Comparison of ENCODE assay signal across 13 cellular contexts in the genomic region with DNA sequence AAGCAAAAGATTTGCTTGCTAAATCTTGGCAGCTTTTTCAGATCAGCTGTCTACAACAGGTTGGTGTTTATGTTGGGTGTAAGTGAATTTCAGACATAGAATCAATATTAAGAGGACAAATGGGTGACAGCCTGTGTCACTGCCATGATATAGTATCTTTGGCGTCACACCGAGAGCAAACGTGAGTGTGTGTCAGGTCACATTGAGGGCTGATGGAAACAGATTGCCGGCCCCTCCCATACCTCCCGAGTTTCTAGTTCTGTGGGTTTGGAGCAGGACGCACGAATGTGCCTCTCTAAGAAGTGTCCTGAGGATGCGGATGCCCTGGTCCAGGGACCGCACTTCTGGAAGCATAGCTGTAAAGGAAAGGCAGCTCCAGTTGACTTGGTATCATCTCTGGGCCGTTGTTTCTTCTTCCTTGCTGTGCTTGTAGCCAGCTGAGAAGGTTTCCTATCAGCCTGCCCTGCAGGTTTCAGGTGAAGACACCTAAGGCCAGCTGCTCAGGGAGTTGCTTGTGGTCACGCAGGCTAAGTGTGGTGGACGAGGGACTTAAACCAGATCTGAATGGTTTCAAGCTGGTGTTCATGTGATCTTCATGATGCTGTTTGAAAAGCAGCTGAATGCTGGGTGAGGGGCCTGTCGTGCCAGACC. TPM values are rescaled to one million over a fixed set of nuclear protein-coding genes. Genes with fewer than 3 reads are reported as not detected.
DNase-seq lines count a peak whose midpoint lies in the region; ATAC-seq and TF ChIP-seq lines count a peak whose summit lies in the region.
"Had no signal": no experiment of that assay in that cellular context is flagged by ENCODE, and none has a peak within 500 bp of the region (broad histone marks: within the 10 kb centered on the region; RNA-seq: fewer than 3 reads in every experiment).

No MANE protein-coding gene starts in this region.

- H3K9me2 ChIP-seq in HCT116 (ENCODE audit: insufficient read depth) (no peaks in the 10 kb centered on the region), PC-9 (ENCODE audit: insufficient read depth) (no peaks in the 10 kb centered on the region)

- POLR2A ChIA-PET in HCT116 (lab: Charles Lee): no interaction called here
- POLR2A ChIA-PET in PC-9 (lab: Charles Lee; ENCODE audit: unreplicated experiment): interaction anchor here (0.6 kb wide), 2 partner anchors 97 to 129 kb away, joined by 4 to 7 read pairs; no protein-coding TSS in a partner anchor

- WGBS in endodermal cell (ENCODE audit: insufficient coverage in 1 of 2, insufficient read length in 1 of 2), 2 experiments: 91 to 94% methylated on average over 12 to 13 of the region's 13 CpGs
- WGBS in trophoblast cell (ENCODE audit: extremely low coverage, insufficient coverage, insufficient read length): no CpG with 5 or more reads among the region's 13 CpGs

- H3K79me2 ChIP-seq in HCT116 (ENCODE audit: insufficient read depth, low read length) (peaks cover 100% of the 10 kb centered on the region), PC-9 (ENCODE audit: low read depth) (peaks cover 100% of the 10 kb centered on the region), trophoblast cell (ENCODE audit: control insufficient read depth, insufficient read depth, low read length, poor library complexity) (peaks cover 22% of the 10 kb centered on the region)

- H3K79me1 ChIP-seq in trophoblast cell (ENCODE audit: low read length): no peaks in the 10 kb centered on the region

- no peak overlapping the region for H4K8ac ChIP-seq in trophoblast cell (ENCODE audit: low read depth, low read length)

- H3K4me1 ChIP-seq in HCT116 (ENCODE audit: control insufficient read depth in 1 of 2, insufficient read depth in 2 of 2, low read length in 2 of 2) (peaks cover 42 to 70% of the 10 kb centered on the region in 2 experiments), PC-9 (replicated peaks; ENCODE audit: insufficient read depth) (peaks cover 64% of the 10 kb centered on the region), endodermal cell (ENCODE audit: control insufficient read depth, insufficient read depth, low read length) (peaks cover 21% of the 10 kb centered on the region), trophoblast cell (ENCODE audit: control insufficient read depth in 1 of 2, insufficient read depth in 2 of 2, low read length in 2 of 2) (peaks cover 30 to 38% of the 10 kb centered on the region in 2 experiments)

- peaks cover 2% of the 10 kb centered on the region for H3K36me3 Mint-ChIP-seq in endodermal cell (ENCODE audit: low read depth)
- H3K36me3 Mint-ChIP-seq: IgD-negative memory B cell had no signal

- H2AFZ ChIP-seq in HCT116 (ENCODE audit: low read depth, low read length, poor library complexity, severe bottlenecking): no peak overlapping the region
- H2AFZ ChIP-seq in PC-9: no peak overlapping the region
- H2AFZ ChIP-seq in trophoblast cell (ENCODE audit: insufficient read depth, low read length, poor library complexity): no peak overlapping the region

- no peak overlapping the region for H3K14ac ChIP-seq in trophoblast cell (ENCODE audit: low read length)

- H3F3A ChIP-seq in PC-9 (ENCODE audit: insufficient read depth, low read depth): peaks cover 26% of the 10 kb centered on the region; the same call in 1 of the 2 replicates

- RAD21 ChIA-PET in HCT116 (lab: Charles Lee; ENCODE audit: low non-redundant PET in 1 of 2, low total read pairs in 2 of 2, uncharacterized antibody in 2 of 2, unreplicated experiment in 2 of 2): no interaction called here

- peaks cover 69% of the 10 kb centered on the region for H3K4me1 Mint-ChIP-seq in endodermal cell
- H3K4me1 Mint-ChIP-seq: IgD-negative memory B cell had no signal

- ATAC-seq in HCT116: no peak

- no peaks in the 10 kb centered on the region for H3K36me3 ChIP-seq in HCT116 (ENCODE audit: control insufficient read depth in 1 of 2, insufficient read depth in 2 of 2, low read length in 2 of 2)
- H3K36me3 ChIP-seq in PC-9 (ENCODE audit: low read depth): 0 out of 2 replicates have a peak, but pooled peaks cover 4% of the 10 kb centered on the region
- no peaks in the 10 kb centered on the region for H3K36me3 ChIP-seq in endodermal cell (ENCODE audit: control insufficient read depth, insufficient read depth, low read length)
- peaks cover 0 to 2% of the 10 kb centered on the region in 2 experiments for H3K36me3 ChIP-seq in trophoblast cell (ENCODE audit: control insufficient read depth in 1 of 2, insufficient read depth in 2 of 2, low read length in 2 of 2)
- H3K36me3 ChIP-seq: BE2C had no signal

- H3K9me3 ChIP-seq in HCT116 (ENCODE audit: control insufficient read depth in 1 of 2, insufficient read depth in 1 of 2, low read depth in 1 of 2, low read length in 2 of 2): no peaks in the 10 kb centered on the region
- H3K9me3 ChIP-seq in PC-9 (ENCODE audit: insufficient read depth, low read depth): no peaks in the 10 kb centered on the region
- H3K9me3 ChIP-seq in endodermal cell (ENCODE audit: control insufficient read depth, low read length): no peaks in the 10 kb centered on the region
- H3K9me3 ChIP-seq in trophoblast cell (ENCODE audit: insufficient read depth, low read depth, low read length): no peaks in the 10 kb centered on the region
- H3K9me3 ChIP-seq: BE2C had no signal

- BruUV-seq in HCT116 (replicated peaks; lab: Mats Ljungman, UMichigan) (no TSS peak), PC-9 (replicated peaks; lab: Mats Ljungman, UMichigan) (TSS peak; percentile 25)

- no peak for TF ChIP-seq POLR2A in HCT116 (IDR thresholded peaks at IDR 0.05; ENCODE audit: borderline replicate concordance, extremely low read depth, insufficient read depth, insufficient read length)

- peak overlapping the region; percentile 71 for H3K27ac Mint-ChIP-seq in endodermal cell
- H3K27ac Mint-ChIP-seq: IgD-negative memory B cell had no signal

- no peak overlapping the region for H2BK120ac ChIP-seq in trophoblast cell (ENCODE audit: insufficient read depth, low read length, poor library complexity)

- H2BK5ac ChIP-seq in trophoblast cell (ENCODE audit: low read depth, low read length, poor library complexity): no peak overlapping the region

- TF ChIP-seq RAD21 in HCT116 (IDR thresholded peaks at IDR 0.05; ENCODE audit: low read depth): no peak

- peak overlapping the region in 1 of 2 experiments; percentile 37; a peak in 1 of 4 replicates for H3K4me3 ChIP-seq in HCT116 (replicated peaks in 1 of 2; ENCODE audit: low read depth in 1 of 2, low read length in 2 of 2)
- no peak overlapping the region for H3K4me3 ChIP-seq in PC-9
- no peak overlapping the region for H3K4me3 ChIP-seq in endodermal cell (ENCODE audit: low read length)
- no peak overlapping the region for H3K4me3 ChIP-seq in trophoblast cell (ENCODE audit: low read depth, low read length)

- H2BK12ac ChIP-seq in trophoblast cell (ENCODE audit: low read length): peak overlapping the region; percentile 47

- no peak overlapping the region for H4K12ac ChIP-seq in trophoblast cell (ENCODE audit: low read depth, low read length)

- peak overlapping the region; percentile 54 for H3K4me2 ChIP-seq in HCT116 (ENCODE audit: low read length)
- peak overlapping the region; percentile 77 for H3K4me2 ChIP-seq in PC-9
- no peak overlapping the region for H3K4me2 ChIP-seq in trophoblast cell (ENCODE audit: low read length)

- TF ChIP-seq CTCF in HCT116 (IDR thresholded peaks at IDR 0.05 in 2 of 3, conservative IDR thresholded peaks at IDR 0.05 in 1 of 3; ENCODE audit: borderline replicate concordance in 1 of 3, insufficient read depth in 1 of 3, low read depth in 2 of 3, low read length in 2 of 3): no peak
- TF ChIP-seq CTCF in PC-9 (conservative IDR thresholded peaks at IDR 0.05): no peak
- TF ChIP-seq CTCF in endodermal cell (conservative IDR thresholded peaks at IDR 0.05): no peak

- DNase-seq in HCT116 (ENCODE audit: low read depth, low spot score): no peak
- no peak for DNase-seq in PC-9
- DNase-seq in endodermal cell: peak; percentile 44
- DNase-seq in trophoblast cell: no peak
- DNase-seq in NCI-H2081 (lab: John Stamatoyannopoulos, UW): no peak
- no peak for DNase-seq in NCI-H1694 treated with DMSO at 0.1 percent for 48 hours (lab: John Stamatoyannopoulos, UW)
- no peak for DNase-seq in NCI-H2107 (lab: John Stamatoyannopoulos, UW)
- DNase-seq: BE2C, H7, NCI-H146, NCI-H446, NCI-H748 treated with DMSO at 0.1 percent for 48 hours had no signal

- no peak overlapping the region for H3K4me3 Mint-ChIP-seq in endodermal cell
- H3K4me3 Mint-ChIP-seq: IgD-negative memory B cell had no signal

- H4K20me1 ChIP-seq in HCT116 (ENCODE audit: insufficient read depth) (peaks cover 40% of the 10 kb centered on the region; the same call in 1 of the 2 replicates), PC-9 (ENCODE audit: insufficient read depth) (peaks cover 41% of the 10 kb centered on the region)

- CTCF ChIA-PET in HCT116 (lab: Charles Lee): interaction anchor here (1.8 kb wide), 1 partner anchor 246 kb away, joined by 5 read pairs; no protein-coding TSS in a partner anchor
- CTCF ChIA-PET in PC-9 (lab: Charles Lee): interaction anchor here (0.8 to 1.9 kb wide), 4 partner anchors 43 to 246 kb away, joined by 3 to 14 read pairs (median 4); no protein-coding TSS in a partner anchor

- H3K23ac ChIP-seq in trophoblast cell (ENCODE audit: low read length): no peak overlapping the region

- intact Hi-C loops in HCT116 (cut with micrococcal nuclease): loop anchor here (5.0 kb wide), 1 partner anchor 247 kb away; no protein-coding TSS in a partner anchor
- intact Hi-C loops in PC-9 (cut with micrococcal nuclease; ENCODE audit: unreplicated experiment): loop anchor here (10.0 kb wide), 1 partner anchor 175 kb away; no protein-coding TSS in a partner anchor

- H2AK5ac ChIP-seq in trophoblast cell (ENCODE audit: low read length): no peak overlapping the region

- H3K4ac ChIP-seq in trophoblast cell (ENCODE audit: low read depth, low read length): peak overlapping the region; percentile 91

- H3K9ac ChIP-seq in HCT116 (ENCODE audit: low read length): no peak overlapping the region
- H3K9ac ChIP-seq in endodermal cell (ENCODE audit: extremely low read depth, low read length, poor library complexity, severe bottlenecking): no peak overlapping the region
- H3K9ac ChIP-seq in trophoblast cell (ENCODE audit: low read length): no peak overlapping the region

- peaks cover 10% of the 10 kb centered on the region for H3K27me3 Mint-ChIP-seq in endodermal cell (ENCODE audit: insufficient read depth)

- H3K27me3 ChIP-seq in HCT116 (ENCODE audit: insufficient read depth, low read length): no peaks in the 10 kb centered on the region
- H3K27me3 ChIP-seq in PC-9 (ENCODE audit: insufficient read depth, low read depth): no peaks in the 10 kb centered on the region
- no peaks in the 10 kb centered on the region for H3K27me3 ChIP-seq in endodermal cell (ENCODE audit: control insufficient read depth, insufficient read depth, low read length, poor library complexity, severe bottlenecking)
- no peaks in the 10 kb centered on the region for H3K27me3 ChIP-seq in trophoblast cell (ENCODE audit: insufficient read depth, low read length)
- H3K27me3 ChIP-seq: BE2C had no signal

- H3K27ac ChIP-seq in HCT116 (ENCODE audit: low read depth, low read length) (no peak overlapping the region), PC-9 (peak overlapping the region; percentile 61), endodermal cell (ENCODE audit: low read depth, low read length) (no peak overlapping the region), trophoblast cell (ENCODE audit: low read depth, low read length) (no peak overlapping the region)

- H3K9me3 Mint-ChIP-seq in endodermal cell: no peaks in the 10 kb centered on the region

- no peak overlapping the region for H4K91ac ChIP-seq in trophoblast cell (ENCODE audit: low read depth, low read length)

- no peak overlapping the region for H3K18ac ChIP-seq in trophoblast cell (ENCODE audit: low read length)

RNA-seq across cellular contexts. Expression of a gene that starts 6.4 kb away (rescaled TPM):
- 43.8 TPM for total RNA-seq in HCT116 (2021; ENCODE audit: unreplicated experiment)
- polyA plus RNA-seq in HCT116 (2012): 24.8 and 28.5 TPM in 2 replicates
- 91.4 and 107 TPM in 2 replicates for total RNA-seq in PC-9 (2021)
- 10 to 100 TPM; 32.8 to 34.7 TPM for total RNA-seq in endodermal cell
- 25.9 TPM for polyA plus RNA-seq in endodermal cell (2013, experiment 1 of 2)
- 25.0 TPM for polyA plus RNA-seq in endodermal cell (2013, experiment 2 of 2)
- polyA plus RNA-seq in trophoblast cell (2013): 17.8 and 18.9 TPM in 2 replicates
- polyA plus RNA-seq: IgD-negative memory B cell had no signal
